27 cellular contexts compared by ENCODE assay signal in genomic region chr11:41273908-41274307, GRCh38.
"Had no signal": no experiment of that assay in that cellular context is flagged by ENCODE, and none has a peak within 500 bp of the region (broad histone marks: within the 10 kb centered on the region; RNA-seq: fewer than 3 reads in every experiment).

No MANE protein-coding gene starts in this region.

- H3K4me3 ChIP-seq: adrenal gland, body of pancreas, coronary artery, dorsolateral prefrontal cortex, esophagus muscularis mucosa, gastrocnemius medialis had no signal

- H3K27ac ChIP-seq: adrenal gland, body of pancreas, coronary artery, dorsolateral prefrontal cortex, esophagus muscularis mucosa, foreskin keratinocyte, gastrocnemius medialis had no signal

- ATAC-seq: activated CD4-positive, alpha-beta T cell treated with anti-CD3 and anti-CD28 coated beads for 36 hours; activated CD8-positive, alpha-beta memory T cell treated with anti-CD3 and anti-CD28 coated beads, Interleukin-2, amount 10 ng/mL, durations not matched to agents 7 days and 5 days; activated CD8-positive, alpha-beta T cell treated with anti-CD3 and anti-CD28 coated beads, Interleukin-2, amount 10 ng/mL, durations not matched to agents 7 days and 5 days; activated naive CD8-positive, alpha-beta T cell treated with anti-CD3 and anti-CD28 coated beads, Interleukin-2, amount 50 U/mL, for 24 hours; body of pancreas; foreskin keratinocyte; gastrocnemius medialis had no signal

- H3K27me3 ChIP-seq: adrenal gland, body of pancreas, dorsolateral prefrontal cortex, esophagus muscularis mucosa, foreskin keratinocyte, gastrocnemius medialis had no signal

- H3K9me3 ChIP-seq: adrenal gland, body of pancreas, esophagus muscularis mucosa, gastrocnemius medialis had no signal

- H3K36me3 ChIP-seq: adrenal gland, esophagus muscularis mucosa, gastrocnemius medialis had no signal

- H3K4me1 ChIP-seq: adrenal gland, body of pancreas, esophagus muscularis mucosa, foreskin keratinocyte, gastrocnemius medialis had no signal

- DNase-seq: activated CD4-positive, alpha-beta memory T cell treated with anti-CD3 and anti-CD28 coated beads for 36 hours; activated CD4-positive, alpha-beta T cell treated with anti-CD3 and anti-CD28 coated beads for 36 hours; activated CD4-positive, alpha-beta T cell treated with anti-CD3 and anti-CD28 coated beads, Interleukin-2, amount 10 ng/mL, durations not matched to agents 24 days and 14 days; activated CD4-positive, CD25-positive, alpha-beta regulatory T cell; activated CD4-positive, CD25-positive, alpha-beta regulatory T cell treated with anti-CD3 and anti-CD28 coated beads, Interleukin-2, amount 50 U/mL, for 72 hours; activated CD8-positive, alpha-beta memory T cell treated with anti-CD3 and anti-CD28 coated beads, Interleukin-2, amount 10 ng/mL, durations not matched to agents 7 days and 5 days; activated CD8-positive, alpha-beta memory T cell treated with anti-CD3 and anti-CD28 coated beads, Interleukin-2, amount 50 U/mL, for 4 hours; activated CD8-positive, alpha-beta T cell treated with anti-CD3 and anti-CD28 coated beads, Interleukin-2, amount 10 ng/mL, durations not matched to agents 7 days and 5 days; activated effector memory CD4-positive, alpha-beta T cell treated with anti-CD3 and anti-CD28 coated beads, Interleukin-2, amount 50 U/mL, for 16 hours; activated naive CD4-positive, alpha-beta T cell treated with anti-CD3 and anti-CD28 coated beads for 36 hours; activated naive CD8-positive, alpha-beta T cell treated with anti-CD3 and anti-CD28 coated beads for 36 hours; activated naive CD8-positive, alpha-beta T cell treated with anti-CD3 and anti-CD28 coated beads, Interleukin-2, amount 50 U/mL, for 24 hours; activated T-cell treated with anti-CD3 and anti-CD28 coated beads, Interleukin-2, amount 50 U/mL, for 1 hour; activated T-cell treated with anti-CD3 and anti-CD28 coated beads, Interleukin-2, amount 50 U/mL, for 48 hours; adrenal gland; amygdala; aorta; body of pancreas; dorsolateral prefrontal cortex; effector memory CD4-positive, alpha-beta T cell; erythroblast; foreskin keratinocyte; gastrocnemius medialis; glutamatergic neuron; T-helper 2 cell had no signal
